Comparison of ENCODE assay signal across 1 cellular context in the genomic region with DNA sequence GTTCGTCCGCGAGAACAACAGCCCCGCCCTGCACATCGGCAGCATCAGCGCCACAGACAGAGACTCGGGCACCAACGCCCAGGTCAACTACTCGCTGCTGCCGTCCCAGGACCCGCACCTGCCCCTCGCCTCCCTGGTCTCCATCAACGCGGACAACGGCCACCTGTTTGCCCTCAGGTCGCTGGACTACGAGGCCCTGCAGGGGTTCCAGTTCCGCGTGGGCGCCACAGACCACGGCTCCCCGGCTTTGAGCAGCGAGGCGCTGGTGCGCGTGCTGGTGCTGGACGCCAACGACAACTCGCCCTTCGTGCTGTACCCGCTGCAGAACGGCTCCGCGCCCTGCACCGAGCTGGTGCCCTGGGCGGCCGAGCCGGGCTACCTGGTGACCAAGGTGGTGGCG. TPM values are rescaled to one million over a fixed set of nuclear protein-coding genes. Genes with fewer than 3 reads are reported as not detected.
"Had no signal": no experiment of that assay in that cellular context is flagged by ENCODE, and none has a peak within 500 bp of the region (broad histone marks: within the 10 kb centered on the region; RNA-seq: fewer than 3 reads in every experiment).

No MANE protein-coding gene starts in this region.

RNA-seq across cellular contexts. Expression of gene PCDHB12, which starts 1.8 kb away (rescaled TPM):
- total RNA-seq: H7 had no signal
